1 cellular context compared by ENCODE assay signal in genomic region chr19:50794778-50795664, GRCh38.
TF ChIP-seq lines count a peak whose summit lies in the region.

No MANE protein-coding gene starts in this region.

TF ChIP-seq in HepG2, 621 proteins besides CTCF, POLR2A, EP300 and RAD21 (continued from another document):
- TF ChIP-seq CEBPZ (IDR thresholded peaks at IDR 0.05; ENCODE audit: low read length): no peak
- TF ChIP-seq ZNF776 (CRISPR knock-in tag; IDR thresholded peaks at IDR 0.05): no peak
- TF ChIP-seq FOSL1 (CRISPR knock-in tag; IDR thresholded peaks at IDR 0.05; ENCODE audit: borderline replicate concordance): no peak
- TF ChIP-seq ZNF83 (CRISPR knock-in tag; IDR thresholded peaks at IDR 0.05; ENCODE audit: borderline replicate concordance): no peak
- peak; percentile 44; the same call in 1 of the 2 replicates for TF ChIP-seq ZBTB34 (CRISPR knock-in tag; IDR thresholded peaks at IDR 0.05)
- no peak for TF ChIP-seq GABPA (IDR thresholded peaks at IDR 0.05; ENCODE audit: low read depth, low read length)
- no peak for TF ChIP-seq GABPA (CRISPR knock-in tag; IDR thresholded peaks at IDR 0.05; ENCODE audit: low read depth)
- TF ChIP-seq CC2D1A (CRISPR knock-in tag; IDR thresholded peaks at IDR 0.05): no peak
- TF ChIP-seq ZNF569 (CRISPR knock-in tag; IDR thresholded peaks at IDR 0.05; ENCODE audit: borderline replicate concordance): no peak
- no peak for TF ChIP-seq REXO4 (CRISPR knock-in tag; IDR thresholded peaks at IDR 0.05; ENCODE audit: borderline replicate concordance)
- peak; percentile 88 for TF ChIP-seq PAF1 (CRISPR knock-in tag; IDR thresholded peaks at IDR 0.05)
- no peak for TF ChIP-seq ZNF891 (CRISPR knock-in tag; IDR thresholded peaks at IDR 0.05)
- TF ChIP-seq HES4 (CRISPR knock-in tag; IDR thresholded peaks at IDR 0.05; ENCODE audit: borderline replicate concordance): no peak
